Comparison of ENCODE assay signal across 29 cellular contexts in the genomic region with DNA sequence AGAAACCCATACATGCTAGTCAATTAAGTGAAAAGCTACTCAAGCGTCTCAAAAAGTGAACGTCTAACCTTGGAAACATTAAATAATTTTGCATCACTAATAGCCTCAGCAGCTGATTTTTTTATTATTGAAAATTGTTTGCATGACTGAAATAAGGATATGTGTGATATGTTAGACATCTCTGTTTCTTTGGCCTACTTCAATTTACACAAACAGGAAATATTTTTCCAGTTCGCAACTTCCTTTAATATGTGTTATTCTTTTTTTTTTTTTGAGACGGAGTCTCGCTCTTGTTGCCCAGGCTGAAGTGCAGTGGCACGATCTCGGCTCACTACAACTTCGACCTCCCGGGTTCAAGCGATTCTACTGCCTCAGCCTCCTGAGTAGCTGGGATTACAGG. TPM values are rescaled to one million over a fixed set of nuclear protein-coding genes. Genes with fewer than 3 reads are reported as not detected.
DNase-seq lines count a peak whose midpoint lies in the region; ATAC-seq, FAIRE-seq and TF ChIP-seq lines count a peak whose summit lies in the region.
"Had no signal": no experiment of that assay in that cellular context is flagged by ENCODE, and none has a peak within 500 bp of the region (broad histone marks: within the 10 kb centered on the region; RNA-seq: fewer than 3 reads in every experiment).

No MANE protein-coding gene starts in this region.

- no peak overlapping the region for H3K4me3 ChIP-seq in GM23248
- no peak overlapping the region for H3K4me3 ChIP-seq in astrocyte (ENCODE audit: insufficient read depth, low read depth, low read length)
- H3K4me3 ChIP-seq in fibroblast of lung (replicated peaks in 1 of 4; ENCODE audit: control extremely low read depth in 1 of 4, insufficient read depth in 1 of 4, low read depth in 3 of 4, low read length in 4 of 4), result no peak overlapping the region
- H3K4me3 ChIP-seq in MM.1S (ENCODE audit: low read length), result no peak overlapping the region
- H3K4me3 ChIP-seq: BLaER1, K562, PC-9, SJCRH30 had no signal

- no peak overlapping the region for H2AFZ ChIP-seq in GM23248
- no peak overlapping the region for H2AFZ ChIP-seq in astrocyte (ENCODE audit: low read depth, low read length)
- no peak overlapping the region for H2AFZ ChIP-seq in fibroblast of lung (ENCODE audit: low read length)
- no peak overlapping the region for H2AFZ ChIP-seq in MM.1S (ENCODE audit: low read length)
- H2AFZ ChIP-seq: PC-9 had no signal

- peaks cover 3% of the 10 kb centered on the region for H3K4me1 Mint-ChIP-seq in astrocyte (ENCODE audit: low read depth, unreplicated experiment)
- peaks cover 23% of the 10 kb centered on the region for H3K4me1 Mint-ChIP-seq in osteocyte (ENCODE audit: unreplicated experiment)
- no peaks in the 10 kb centered on the region for H3K4me1 Mint-ChIP-seq in CD4-positive, alpha-beta T cell (ENCODE audit: low read depth)
- H3K4me1 Mint-ChIP-seq: CD4-positive, alpha-beta memory T cell had no signal

- POLR2A ChIA-PET in CD4-positive, alpha-beta T cell (lab: Charles Lee), result interaction anchor here (1.2 kb wide), 1 partner anchor 9 kb away, joined by 3 read pairs; no protein-coding TSS in a partner anchor

- H4K20me1 ChIP-seq in GM23248 (ENCODE audit: insufficient read depth), result no peaks in the 10 kb centered on the region
- no peaks in the 10 kb centered on the region for H4K20me1 ChIP-seq in astrocyte (ENCODE audit: insufficient read depth, low read length)
- no peaks in the 10 kb centered on the region for H4K20me1 ChIP-seq in fibroblast of lung (ENCODE audit: control insufficient read depth, extremely low read depth, insufficient read depth, low read length)
- H4K20me1 ChIP-seq in MM.1S (ENCODE audit: insufficient read depth, low read length), result no peaks in the 10 kb centered on the region
- H4K20me1 ChIP-seq: BLaER1 had no signal

- H3K4me3 Mint-ChIP-seq in astrocyte (ENCODE audit: unreplicated experiment) (no peak overlapping the region), osteocyte (ENCODE audit: unreplicated experiment) (no peak overlapping the region)
- H3K4me3 Mint-ChIP-seq in CD4-positive, alpha-beta T cell, result no peak overlapping the region
- H3K4me3 Mint-ChIP-seq: CD4-positive, alpha-beta memory T cell had no signal

- H3K9ac ChIP-seq in GM23248 (no peak overlapping the region), astrocyte (ENCODE audit: low read length) (no peak overlapping the region), fibroblast of lung (ENCODE audit: insufficient read depth, low read length) (no peak overlapping the region), MM.1S (ENCODE audit: low read length) (no peak overlapping the region)
- H3K9ac ChIP-seq: BLaER1 had no signal

- H3K27me3 Mint-ChIP-seq in astrocyte (ENCODE audit: low read depth, unreplicated experiment) (no peaks in the 10 kb centered on the region), osteocyte (ENCODE audit: unreplicated experiment) (no peaks in the 10 kb centered on the region)
- H3K27me3 Mint-ChIP-seq in CD4-positive, alpha-beta T cell, result no peaks in the 10 kb centered on the region
- H3K27me3 Mint-ChIP-seq: CD4-positive, alpha-beta memory T cell had no signal

- ATAC-seq in CD4-positive, alpha-beta T cell (ENCODE audit: poor library complexity), result no peak
- ATAC-seq: HepG2, K562, Right ventricle myocardium inferior had no signal

- 98% methylated on average over 10 of the region's 10 CpGs for WGBS in GM23248 (ENCODE audit: low coverage in 1 of 2, low lambda C conversion rate in 2 of 2, missing lambda C conversion rate in 2 of 2), 2 experiments

- CTCF ChIA-PET in CD4-positive, alpha-beta T cell (lab: Charles Lee), result interaction anchor here (1.0 kb wide), 1 partner anchor 12 kb away, joined by 4 read pairs; no protein-coding TSS in a partner anchor

- TF ChIP-seq CTCF in astrocyte (IDR thresholded peaks at IDR 0.05; ENCODE audit: insufficient read depth, low read depth, low read length) (no peak), fibroblast of lung (conservative IDR thresholded peaks at IDR 0.05 in 1 of 2, IDR thresholded peaks at IDR 0.05 in 1 of 2; ENCODE audit: low read depth in 1 of 2, low read length in 2 of 2) (no peak), osteocyte (IDR thresholded peaks at IDR 0.05) (no peak), MM.1S (IDR thresholded peaks at IDR 0.05; ENCODE audit: low read length) (no peak)
- TF ChIP-seq CTCF in CD4-positive, alpha-beta T cell (IDR thresholded peaks at IDR 0.05), result no peak

- no peaks in the 10 kb centered on the region for H3K9me2 ChIP-seq in GM23248 (ENCODE audit: insufficient read depth)
- no peaks in the 10 kb centered on the region for H3K9me2 ChIP-seq in MM.1S (replicated peaks; ENCODE audit: insufficient read depth, low read length)

- H3K9me3 Mint-ChIP-seq in astrocyte (ENCODE audit: unreplicated experiment) (no peaks in the 10 kb centered on the region), osteocyte (ENCODE audit: unreplicated experiment) (no peaks in the 10 kb centered on the region)
- H3K9me3 Mint-ChIP-seq in CD4-positive, alpha-beta T cell, result no peaks in the 10 kb centered on the region
- H3K9me3 Mint-ChIP-seq: CD4-positive, alpha-beta memory T cell had no signal

- peaks cover 21% of the 10 kb centered on the region for H3K4me1 ChIP-seq in GM23248 (ENCODE audit: insufficient read depth)
- peaks cover 5% of the 10 kb centered on the region for H3K4me1 ChIP-seq in astrocyte (ENCODE audit: insufficient read depth, low read length)
- no peaks in the 10 kb centered on the region for H3K4me1 ChIP-seq in fibroblast of lung (ENCODE audit: control insufficient read depth, extremely low read depth, insufficient read depth, low read length)
- H3K4me1 ChIP-seq in MM.1S (ENCODE audit: low read length), result no peaks in the 10 kb centered on the region
- H3K4me1 ChIP-seq: BLaER1, SJCRH30 had no signal

- peaks cover 16% of the 10 kb centered on the region for H3F3A ChIP-seq in GM23248 (ENCODE audit: insufficient read depth)
- H3F3A ChIP-seq in MM.1S (ENCODE audit: insufficient read depth, low read length), result no peaks in the 10 kb centered on the region

- FAIRE-seq in astrocyte (lab: Jason Lieb, UNC), result no peak
- FAIRE-seq: GM12891, HepG2, K562 had no signal

- in situ Hi-C loops in GM23248 (cut with MboI), result no loop called here

- H3K36me3 ChIP-seq in GM23248 (ENCODE audit: low read depth), result no peaks in the 10 kb centered on the region
- peaks cover 8% of the 10 kb centered on the region for H3K36me3 ChIP-seq in astrocyte (ENCODE audit: insufficient read depth, low read length)
- H3K36me3 ChIP-seq in fibroblast of lung (ENCODE audit: control insufficient read depth, insufficient read depth, low read length), result no peaks in the 10 kb centered on the region
- no peaks in the 10 kb centered on the region for H3K36me3 ChIP-seq in MM.1S (replicated peaks; ENCODE audit: insufficient read depth, low read length)
- H3K36me3 ChIP-seq: SJCRH30 had no signal

- no peak for DNase-seq in GM23248
- no peak for DNase-seq in astrocyte (ENCODE audit: low read depth)
- DNase-seq in fibroblast of lung (ENCODE audit: low read depth in 2 of 2), result no peak
- DNase-seq in osteocyte (ENCODE audit: extremely low spot score, unreplicated experiment), result no peak
- no peak for DNase-seq in ecto neural progenitor cell (ENCODE audit: low spot score)
- no peak for DNase-seq in NCI-H1694 treated with DMSO at 0.1 percent for 48 hours (lab: John Stamatoyannopoulos, UW)
- DNase-seq in MM.1S, result no peak
- DNase-seq in CD4-positive, alpha-beta T cell, result no peak
- DNase-seq: CD4-positive, alpha-beta memory T cell; COR-L47; DMS 273 treated with DMSO at 0.1 percent for 48 hours; DMS79; GDM1; H7; Kasumi-1; NCI-H1105 treated with DMSO at 0.1 percent for 48 hours; NCI-H146; NCI-H2029; NCI-H446; NCI-H524 treated with DMSO at 0.1 percent for 48 hours; NCI-H774; NK-92 treated with Interleukin-12 subunit alpha and Interleukin-12 subunit beta, amount 100 ng/mL, for 24 hours; SJCRH30 had no signal

- no peaks in the 10 kb centered on the region for H3K79me2 ChIP-seq in GM23248 (ENCODE audit: insufficient read depth)
- H3K79me2 ChIP-seq in astrocyte (ENCODE audit: insufficient read depth, low read length), result no peaks in the 10 kb centered on the region
- H3K79me2 ChIP-seq in fibroblast of lung (ENCODE audit: control insufficient read depth, insufficient read depth, low read length), result no peaks in the 10 kb centered on the region
- H3K79me2 ChIP-seq in MM.1S (ENCODE audit: low read length), result no peaks in the 10 kb centered on the region

- H3K36me3 Mint-ChIP-seq in astrocyte (ENCODE audit: low read depth, unreplicated experiment) (peaks cover 2% of the 10 kb centered on the region), osteocyte (ENCODE audit: unreplicated experiment) (peaks cover 5% of the 10 kb centered on the region)
- no peaks in the 10 kb centered on the region for H3K36me3 Mint-ChIP-seq in CD4-positive, alpha-beta T cell (ENCODE audit: low read depth)

- no peak overlapping the region for H3K4me2 ChIP-seq in GM23248 (ENCODE audit: unreplicated experiment)
- H3K4me2 ChIP-seq in astrocyte (ENCODE audit: low read length), result peak overlapping the region; percentile 5
- no peak overlapping the region for H3K4me2 ChIP-seq in fibroblast of lung (ENCODE audit: extremely low read depth, insufficient read depth, low read length)
- no peak overlapping the region for H3K4me2 ChIP-seq in MM.1S (ENCODE audit: low read depth, low read length)
- H3K4me2 ChIP-seq: BLaER1, PC-9 had no signal

- H3K27ac ChIP-seq in GM23248, result peak overlapping the region; percentile 57
- H3K27ac ChIP-seq in astrocyte (ENCODE audit: low read depth, low read length), result peak overlapping the region; percentile 59
- H3K27ac ChIP-seq in fibroblast of lung (ENCODE audit: insufficient read depth, low read length), result peak overlapping the region; percentile 18
- no peak overlapping the region for H3K27ac ChIP-seq in MM.1S (ENCODE audit: low read length)
- H3K27ac ChIP-seq in CD4-positive, alpha-beta T cell (ENCODE audit: low read depth, low read length), result no peak overlapping the region
- H3K27ac ChIP-seq: BLaER1, PC-9, SJCRH30 had no signal

- no peaks in the 10 kb centered on the region for H3K27me3 ChIP-seq in GM23248 (replicated peaks; ENCODE audit: insufficient read depth)
- no peaks in the 10 kb centered on the region for H3K27me3 ChIP-seq in astrocyte (ENCODE audit: insufficient read depth, low read length)
- H3K27me3 ChIP-seq in fibroblast of lung (ENCODE audit: control insufficient read depth, insufficient read depth, low read length), result no peaks in the 10 kb centered on the region
- H3K27me3 ChIP-seq in MM.1S (replicated peaks; ENCODE audit: insufficient read depth, low read length), result no peaks in the 10 kb centered on the region
- no peaks in the 10 kb centered on the region for H3K27me3 ChIP-seq in CD4-positive, alpha-beta T cell (ENCODE audit: control insufficient read depth, insufficient read depth, low read length)
- H3K27me3 ChIP-seq: BLaER1, SJCRH30 had no signal

- H3K9me3 ChIP-seq in GM23248 (ENCODE audit: low read depth) (no peaks in the 10 kb centered on the region), astrocyte (ENCODE audit: insufficient read depth, low read depth, low read length) (no peaks in the 10 kb centered on the region), fibroblast of lung (ENCODE audit: control insufficient read depth, insufficient read depth, low read depth, low read length) (no peaks in the 10 kb centered on the region), MM.1S (replicated peaks; ENCODE audit: insufficient read depth, low read length) (no peaks in the 10 kb centered on the region)
- H3K9me3 ChIP-seq in CD4-positive, alpha-beta T cell (ENCODE audit: control insufficient read depth, low read length), result no peaks in the 10 kb centered on the region
- H3K9me3 ChIP-seq: BLaER1, SJCRH30 had no signal

- intact Hi-C loops in CD4-positive, alpha-beta T cell (cut with DNase I, micrococcal nuclease), result no loop called here

- H3K27ac Mint-ChIP-seq in astrocyte (ENCODE audit: unreplicated experiment) (no peak overlapping the region), osteocyte (ENCODE audit: unreplicated experiment) (peak overlapping the region; percentile 83)
- no peak overlapping the region for H3K27ac Mint-ChIP-seq in CD4-positive, alpha-beta T cell
- H3K27ac Mint-ChIP-seq: CD4-positive, alpha-beta memory T cell had no signal

RNA-seq across cellular contexts. Expression of gene EFCAB11, which starts 27.1 kb away (rescaled TPM):
- 4.3 and 7.9 TPM in 2 replicates for total RNA-seq in GM23248 (2014; rRNA removed; shearing (Covaris generic))
- polyA plus RNA-seq in GM23248 (2016; fragmentation: Nextera tagmentation; extraction: Ambion mirVana) (16.2 and 16.4 TPM in 2 replicates), fibroblast of lung (4.0 and 7.1 TPM in 2 replicates)
- total RNA-seq in astrocyte (7.5 and 7.6 TPM in 2 replicates), fibroblast of lung (2.6 and 2.8 TPM in 2 replicates), osteocyte (5.2 and 8.7 TPM in 2 replicates)
- polyA plus RNA-seq in fibroblast of lung (2012), result 4.3 and 7.4 TPM in 2 replicates
- polyA minus RNA-seq in fibroblast of lung (ENCODE audit: low replicate concordance), result 0.22 TPM in 1 of 2 replicates, not detected in the other
- total RNA-seq in CD4-positive, alpha-beta T cell, result under 1 TPM; 0.36 to 0.47 TPM

RNA-seq across cellular contexts. Expression of gene TDP1, which starts 28.3 kb away (rescaled TPM):
- total RNA-seq in GM23248 (2014; rRNA removed; shearing (Covaris generic)), result 12.6 and 16.3 TPM in 2 replicates
- polyA plus RNA-seq in GM23248 (2016; fragmentation: Nextera tagmentation; extraction: Ambion mirVana), result 11.1 and 11.8 TPM in 2 replicates
- 16.7 and 17.0 TPM in 2 replicates for total RNA-seq in astrocyte
- 11.6 and 13.7 TPM in 2 replicates for total RNA-seq in fibroblast of lung
- 11.7 and 22.8 TPM in 2 replicates for polyA plus RNA-seq in fibroblast of lung
- 10.2 and 17.3 TPM in 2 replicates for polyA plus RNA-seq in fibroblast of lung (2012)
- 29.2 and 42.6 TPM in 2 replicates for polyA minus RNA-seq in fibroblast of lung (ENCODE audit: low replicate concordance)
- 17.9 and 18.6 TPM in 2 replicates for total RNA-seq in osteocyte
- total RNA-seq in CD4-positive, alpha-beta T cell, result 10 to 100 TPM; 51.9 to 59.8 TPM

Comparison
In these comparisons a context has a peak if more than half of its experiments do, and no peak if none do; other contexts are left out.
1. H3K27ac ChIP-seq: peak in GM23248 (single experiment), astrocyte (single experiment) and fibroblast of lung (single experiment); none in MM.1S (single experiment) and CD4-positive, alpha-beta T cell (single experiment).